Comparison of ENCODE assay signal across 9 cellular contexts in genomic region chr3:48445277-48445882, GRCh38. TPM values are rescaled to one million over a fixed set of nuclear protein-coding genes. Genes with fewer than 3 reads are reported as not detected.
DNase-seq lines count a peak whose midpoint lies in the region; ATAC-seq and TF ChIP-seq lines count a peak whose summit lies in the region.
"Had no signal": no experiment of that assay in that cellular context is flagged by ENCODE, and none has a peak within 500 bp of the region (broad histone marks: within the 10 kb centered on the region; RNA-seq: fewer than 3 reads in every experiment).

No MANE protein-coding gene starts in this region.

- in situ Hi-C loops in brain microvascular endothelial cell (cut with HindIII; ENCODE audit: low pct_ligation_motif_present, low sequenced_read_pairs), result loop anchor here (25.0 kb wide), 1 partner anchor 183 kb away; no protein-coding TSS in a partner anchor

- H4K20me1 ChIP-seq in BLaER1, result peaks cover 45% of the 10 kb centered on the region

- no peak for TF ChIP-seq CTCF in brain microvascular endothelial cell (IDR thresholded peaks at IDR 0.05; ENCODE audit: low read depth, low read length, missing control alignments)

- peak overlapping the region; percentile 29 to 96 (median 93) for H3K4me3 Mint-ChIP-seq in naive B cell

- H3K27ac ChIP-seq in BLaER1 (no peak overlapping the region), HUES6 (ENCODE audit: low read depth, low read length) (no peak overlapping the region), brain microvascular endothelial cell (no peak overlapping the region)

- ATAC-seq in naive B cell (ENCODE audit: low read depth in 2 of 2), result no peak
- ATAC-seq in GM19324 (IDR thresholded peaks at IDR 0.05; ENCODE audit: low FRiP score, unreplicated experiment), result no peak
- no peak for ATAC-seq in HG03354 (IDR thresholded peaks at IDR 0.05; ENCODE audit: poor library complexity, severe bottlenecking, unreplicated experiment)

- no peak overlapping the region; the same call in 1 of the 2 replicates for H3K9ac ChIP-seq in BLaER1
- H3K9ac ChIP-seq in HUES6 (ENCODE audit: low read length), result peak overlapping the region; percentile 96

- peaks cover 42% of the 10 kb centered on the region for H3K4me1 ChIP-seq in BLaER1
- peaks cover 17% of the 10 kb centered on the region; the same call in 1 of the 2 replicates for H3K4me1 ChIP-seq in HUES6 (ENCODE audit: control insufficient read depth, insufficient read depth, low read length)

- H3K27me3 Mint-ChIP-seq in naive B cell, result no peaks in the 10 kb centered on the region

- peaks cover 29 to 44% (median 43%) of the 10 kb centered on the region in 3 donors for H3K4me1 Mint-ChIP-seq in naive B cell

- H3K4me3 ChIP-seq in BLaER1, result peak overlapping the region; percentile 87
- H3K4me3 ChIP-seq in HUES6 (ENCODE audit: low read depth, low read length), result peak overlapping the region; percentile 100
- peak overlapping the region; percentile 77 for H3K4me3 ChIP-seq in brain microvascular endothelial cell (ENCODE audit: low read depth, low read length)

- H3K4me2 ChIP-seq in BLaER1, result peak overlapping the region; percentile 95

- no peaks in the 10 kb centered on the region for H3K27me3 ChIP-seq in BLaER1
- H3K27me3 ChIP-seq in HUES6 (ENCODE audit: control insufficient read depth, insufficient read depth, low read length), result no peaks in the 10 kb centered on the region
- H3K27me3 ChIP-seq in brain microvascular endothelial cell (replicated peaks), result no peaks in the 10 kb centered on the region

- H3K27ac Mint-ChIP-seq in naive B cell, result peak overlapping the region in 5 of 6 donors; percentile 88 to 98 (median 98)

- no peaks in the 10 kb centered on the region for H3K9me3 ChIP-seq in BLaER1
- no peaks in the 10 kb centered on the region for H3K9me3 ChIP-seq in HUES6 (ENCODE audit: control insufficient read depth, insufficient read depth, low read depth, low read length)

- no peaks in the 10 kb centered on the region for H3K36me3 Mint-ChIP-seq in naive B cell

- no peaks in the 10 kb centered on the region for H3K9me3 Mint-ChIP-seq in naive B cell

- DNase-seq in brain microvascular endothelial cell (no peak), naive B cell (no peak), CD1c-positive myeloid dendritic cell (ENCODE audit: extremely low spot score) (no peak)
- no peak for DNase-seq in stimulated activated CD4-positive, alpha-beta T cell treated with anti-CD3 and anti-CD28 coated beads, Interleukin-1b, Interleukin-23, amount 100 ng/mL, for 48 hours
- DNase-seq: NCI-H1694 had no signal

- H3K36me3 ChIP-seq in BLaER1 (peaks cover 36% of the 10 kb centered on the region), HUES6 (ENCODE audit: control insufficient read depth, insufficient read depth, low read length) (peaks cover 40% of the 10 kb centered on the region), brain microvascular endothelial cell (replicated peaks) (peaks cover 15% of the 10 kb centered on the region)

RNA-seq across cellular contexts. Expression of gene ATRIP, which starts 1.2 kb away (rescaled TPM):
- 10 to 100 TPM in 1 of 6 donors, 1 to 10 TPM in 5; 7.4 to 11.9 (median 7.7) TPM for polyA plus RNA-seq in naive B cell (ENCODE audit: low read depth in 6 of 6)

RNA-seq across cellular contexts. Expression of gene TMA7, which starts 5.3 kb away (rescaled TPM):
- polyA plus RNA-seq in naive B cell (ENCODE audit: low read depth in 6 of 6), result 100 to 1,000 TPM; 433 to 593 (median 531) TPM

RNA-seq across cellular contexts. Expression of gene CCDC51, which starts 5.5 kb away (rescaled TPM):
- 10 to 100 TPM in 3 of 6 donors, 1 to 10 TPM in 3; 4.1 to 14.8 (median 9.5) TPM for polyA plus RNA-seq in naive B cell (ENCODE audit: low read depth in 6 of 6)

RNA-seq across cellular contexts. Expression of gene PLXNB1, which starts 15.5 kb away (rescaled TPM):
- polyA plus RNA-seq in naive B cell (ENCODE audit: low read depth in 6 of 6), result under 1 TPM in 2 of 6 donors, not detected in 4; 0.03 to 0.37 TPM

RNA-seq across cellular contexts. Expression of gene SHISA5, which starts 58.6 kb away (rescaled TPM):
- 100 to 1,000 TPM; 393 to 571 (median 442) TPM for polyA plus RNA-seq in naive B cell (ENCODE audit: low read depth in 6 of 6)
